ENCODE assay signal across 17 cellular contexts in genomic region chr5:136203303-136203922, GRCh38. TPM values are rescaled to one million over a fixed set of nuclear protein-coding genes. Genes with fewer than 3 reads are reported as not detected.
"Had no signal": no experiment of that assay in that cellular context is flagged by ENCODE, and none has a peak within 500 bp of the region (broad histone marks: within the 10 kb centered on the region; RNA-seq: fewer than 3 reads in every experiment).

No MANE protein-coding gene starts in this region.

- H3K27me3 ChIP-seq: ovary, sigmoid colon, uterus had no signal

- DNase-seq: activated CD4-positive, alpha-beta T cell treated with anti-CD3 and anti-CD28 coated beads, Interleukin-2, amount 10 ng/mL, durations not matched to agents 24 days and 14 days; activated CD4-positive, CD25-positive, alpha-beta regulatory T cell; activated CD8-positive, alpha-beta T cell treated with anti-CD3 and anti-CD28 coated beads, Interleukin-2, amount 10 ng/mL, durations not matched to agents 7 days and 5 days; activated naive CD4-positive, alpha-beta T cell treated with Interleukin-2 at 50 U/mL for 16 hours; anterior cingulate cortex; effector memory CD4-positive, alpha-beta T cell; foreskin melanocyte; head of caudate nucleus; ovary; sigmoid colon; stimulated activated CD4-positive, alpha-beta T cell treated with anti-CD3 and anti-CD28 coated beads, Interleukin-1b, Interleukin-23, amount 100 ng/mL, for 48 hours; uterus had no signal

- H3K36me3 ChIP-seq: ovary, sigmoid colon, uterus had no signal

- H3K9me3 ChIP-seq: ovary, uterus had no signal

- H3K36me3 Mint-ChIP-seq: naive thymus-derived CD8-positive, alpha-beta T cell had no signal

- H3K4me3 Mint-ChIP-seq: activated CD4-positive, alpha-beta T cell treated with anti-CD3 and anti-CD28 coated beads, Interleukin-2, amount 10 ng/mL, durations not matched to agents 24 days and 14 days; activated CD8-positive, alpha-beta T cell treated with anti-CD3 and anti-CD28 coated beads, Interleukin-2, amount 10 ng/mL, durations not matched to agents 7 days and 5 days; naive thymus-derived CD8-positive, alpha-beta T cell; T-helper 2 cell treated with Interferon-gamma antibody and Interleukin-4, amounts not matched to agents 5 μg/mL and 100 μg/mL, for 36 hours had no signal

- H3K27ac Mint-ChIP-seq: activated CD4-positive, alpha-beta T cell treated with anti-CD3 and anti-CD28 coated beads, Interleukin-2, amount 10 ng/mL, durations not matched to agents 24 days and 14 days; activated CD8-positive, alpha-beta T cell treated with anti-CD3 and anti-CD28 coated beads, Interleukin-2, amount 10 ng/mL, durations not matched to agents 7 days and 5 days; naive thymus-derived CD8-positive, alpha-beta T cell; T-helper 2 cell treated with Interferon-gamma antibody and Interleukin-4, amounts not matched to agents 5 μg/mL and 100 μg/mL, for 36 hours had no signal

- H3K4me1 Mint-ChIP-seq: activated CD4-positive, alpha-beta T cell treated with anti-CD3 and anti-CD28 coated beads, Interleukin-2, amount 10 ng/mL, durations not matched to agents 24 days and 14 days had no signal

- H3K4me1 ChIP-seq: sigmoid colon, uterus had no signal

- H3K4me3 ChIP-seq: ovary, sigmoid colon, uterus had no signal

- H3K27ac ChIP-seq: epithelial cell of prostate, ovary, sigmoid colon, uterus had no signal

- H3K9me3 Mint-ChIP-seq: activated CD4-positive, alpha-beta T cell treated with anti-CD3 and anti-CD28 coated beads, Interleukin-2, amount 10 ng/mL, durations not matched to agents 24 days and 14 days; naive thymus-derived CD8-positive, alpha-beta T cell; T-helper 2 cell treated with Interferon-gamma antibody and Interleukin-4, amounts not matched to agents 5 μg/mL and 100 μg/mL, for 36 hours had no signal

RNA-seq across cellular contexts. Expression of gene SMIM32, which starts 10.5 kb away (rescaled TPM):
- total RNA-seq: activated CD4-positive, alpha-beta T cell treated with anti-CD3 and anti-CD28 coated beads, Interleukin-2, amount 10 ng/mL, durations not matched to agents 24 days and 14 days; activated CD8-positive, alpha-beta T cell treated with anti-CD3 and anti-CD28 coated beads, Interleukin-2, amount 10 ng/mL, durations not matched to agents 7 days and 5 days; fibroblast of lung; lung microvascular endothelial cell; naive thymus-derived CD8-positive, alpha-beta T cell had no signal
- polyA plus RNA-seq: fibroblast of lung; naive thymus-derived CD8-positive, alpha-beta T cell; ovary had no signal
